ENCODE assay signal across 8 cellular contexts in genomic region chr3:187012609-187013051, GRCh38.
A peak's percentile ranks its signal among the peaks of the same experiment; 100 is the strongest.
DNase-seq lines count a peak whose midpoint lies in the region; ATAC-seq and TF ChIP-seq lines count a peak whose summit lies in the region.

No MANE protein-coding gene starts in this region.

- ATAC-seq in HG03521 (IDR thresholded peaks at IDR 0.05; ENCODE audit: unreplicated experiment), result no peak

- TF ChIP-seq CTCF in choroid plexus epithelial cell (conservative IDR thresholded peaks at IDR 0.05; ENCODE audit: low read depth, low read length), result no peak
- no peak for TF ChIP-seq CTCF in prostate gland (IDR thresholded peaks at IDR 0.05)

- no peaks in the 10 kb centered on the region for H3K9me3 ChIP-seq in prostate gland

- no peak for TF ChIP-seq POLR2A in prostate gland (IDR thresholded peaks at IDR 0.05)

- no peaks in the 10 kb centered on the region for H3K36me3 ChIP-seq in prostate gland

- peaks cover 4% of the 10 kb centered on the region for H3K4me1 ChIP-seq in prostate gland (replicated peaks)

- intact Hi-C loops in prostate gland (cut with DNase I), result no loop called here

- H3K4me3 ChIP-seq in choroid plexus epithelial cell (ENCODE audit: low read depth, low read length) (no peak overlapping the region), prostate gland (no peak overlapping the region)

- no peaks in the 10 kb centered on the region for H3K27me3 ChIP-seq in prostate gland (replicated peaks; ENCODE audit: insufficient read depth)

- DNase-seq in Caki2 (ENCODE audit: low read depth), result peak; percentile 14
- DNase-seq in T follicular helper cell (ENCODE audit: low read depth), result peak; percentile 25
- peak; percentile 59 for DNase-seq in choroid plexus epithelial cell (ENCODE audit: low read depth)
- DNase-seq in prostate gland (ENCODE audit: low spot score), result no peak
- no peak for DNase-seq in GF-D8 (lab: John Stamatoyannopoulos, UW)
- no peak for DNase-seq in occipital lobe (lab: John Stamatoyannopoulos, UW)
- DNase-seq in GM03348 (ENCODE audit: low spot score), result no peak

- in situ Hi-C loops in Caki2 (cut with HindIII; ENCODE audit: low pct_unique_long_range_greater_than_20kb, low sequenced_read_pairs), result no loop called here

- H3K27ac ChIP-seq in prostate gland, result peak overlapping the region; percentile 63 to 72

- WGBS in prostate gland, result 42% methylated on average over 7 of the region's 7 CpGs

Comparison
In these comparisons a context has a peak if more than half of its experiments do, and no peak if none do; other contexts are left out.
1. DNase-seq: peak in Caki2 (single experiment), T follicular helper cell (single experiment) and choroid plexus epithelial cell (single experiment); none in prostate gland (single experiment), GF-D8 (single experiment), occipital lobe (single experiment) and GM03348 (single experiment).